13 cellular contexts compared by ENCODE assay signal in the genomic region with DNA sequence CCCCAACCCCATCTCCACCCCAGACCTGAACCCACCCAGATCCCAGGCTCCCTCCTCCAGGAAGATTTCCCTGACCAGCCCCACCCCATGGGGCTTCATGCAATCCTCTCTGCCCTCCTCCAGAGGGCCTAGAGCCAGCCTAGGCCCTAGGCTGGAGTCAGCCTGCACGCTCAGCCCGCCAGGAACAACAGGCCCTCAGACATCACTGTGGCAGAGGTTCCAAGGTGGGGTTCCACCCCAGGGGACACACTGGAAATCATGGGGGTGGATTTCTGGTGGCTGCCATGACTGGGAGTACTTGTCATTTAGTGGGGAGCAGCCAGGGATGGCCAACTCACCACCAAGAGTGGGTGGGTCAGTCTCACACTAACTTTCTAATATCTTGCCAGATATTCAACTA.
DNase-seq lines count a peak whose midpoint lies in the region; ATAC-seq and TF ChIP-seq lines count a peak whose summit lies in the region.
"Had no signal": no experiment of that assay in that cellular context is flagged by ENCODE, and none has a peak within 500 bp of the region (broad histone marks: within the 10 kb centered on the region; RNA-seq: fewer than 3 reads in every experiment).

No MANE protein-coding gene starts in this region.

- peaks cover 11% of the 10 kb centered on the region for H3K27me3 ChIP-seq in foreskin keratinocyte

- POLR2A ChIA-PET in WTC11 (lab: Charles Lee) = no interaction called here

- no peaks in the 10 kb centered on the region for H3K36me3 Mint-ChIP-seq in activated T-cell treated with anti-CD3 and anti-CD28 coated beads, Interleukin-2, amount 50 U/mL, for 24 hours (ENCODE audit: low read depth)
- H3K36me3 Mint-ChIP-seq in activated T-cell treated with anti-CD3 and anti-CD28 coated beads, Interleukin-2, amount 50 U/mL, for 4 hours (ENCODE audit: insufficient read depth) = no peaks in the 10 kb centered on the region
- peaks cover 1% of the 10 kb centered on the region for H3K36me3 Mint-ChIP-seq in WTC11
- H3K36me3 Mint-ChIP-seq in type B pancreatic cell = no peaks in the 10 kb centered on the region
- no peaks in the 10 kb centered on the region for H3K36me3 Mint-ChIP-seq in stimulated activated naive B cell treated with anti-CD40 and anti-IgM and Interleukin-4, amounts not matched to agents 10 μg/mL and 1 μg/mL and 100 μg/mL, for 72 hours

- peak; percentile 3 for DNase-seq in activated T-cell treated with anti-CD3 and anti-CD28 coated beads, Interleukin-2, amount 50 U/mL, for 24 hours
- DNase-seq in activated T-cell treated with anti-CD3 and anti-CD28 coated beads, Interleukin-2, amount 50 U/mL, for 4 hours = no peak
- DNase-seq in WTC11 (ENCODE audit: low spot score) (peak; percentile 41), foreskin keratinocyte (no peak), type B pancreatic cell (ENCODE audit: extremely low spot score, unreplicated experiment) (peak; percentile 48)
- no peak for DNase-seq in stimulated activated naive B cell treated with anti-CD40 and anti-IgM and Interleukin-4, amounts not matched to agents 10 μg/mL and 1 μg/mL and 100 μg/mL, for 72 hours
- no peak for DNase-seq in stimulated activated naive CD4-positive, alpha-beta T cell treated with Interleukin-2 at 50 U/mL for 16 hours (lab: John Stamatoyannopoulos, UW)
- DNase-seq: activated CD4-positive, alpha-beta T cell treated with anti-CD3 and anti-CD28 coated beads, Interleukin-2, amount 50 U/mL, for 48 hours; foreskin melanocyte; NCI-H1092 had no signal

- no peaks in the 10 kb centered on the region for H3K4me1 ChIP-seq in foreskin keratinocyte

- peaks cover 3% of the 10 kb centered on the region for H3K9me3 Mint-ChIP-seq in activated T-cell treated with anti-CD3 and anti-CD28 coated beads, Interleukin-2, amount 50 U/mL, for 24 hours
- no peaks in the 10 kb centered on the region for H3K9me3 Mint-ChIP-seq in activated T-cell treated with anti-CD3 and anti-CD28 coated beads, Interleukin-2, amount 50 U/mL, for 4 hours
- H3K9me3 Mint-ChIP-seq in WTC11 = peaks cover 5% of the 10 kb centered on the region
- peaks cover under 1% of the 10 kb centered on the region for H3K9me3 Mint-ChIP-seq in type B pancreatic cell
- H3K9me3 Mint-ChIP-seq in stimulated activated naive B cell treated with anti-CD40 and anti-IgM and Interleukin-4, amounts not matched to agents 10 μg/mL and 1 μg/mL and 100 μg/mL, for 72 hours = peaks cover 2 to 5% of the 10 kb centered on the region in 2 donors
- H3K9me3 Mint-ChIP-seq: T-helper 2 cell treated with Interferon-gamma antibody and Interleukin-4, amounts not matched to agents 5 μg/mL and 100 μg/mL, for 36 hours had no signal

- no peak overlapping the region for H3K27ac Mint-ChIP-seq in activated T-cell treated with anti-CD3 and anti-CD28 coated beads, Interleukin-2, amount 50 U/mL, for 24 hours
- no peak overlapping the region for H3K27ac Mint-ChIP-seq in WTC11
- H3K27ac Mint-ChIP-seq in type B pancreatic cell = no peak overlapping the region
- no peak overlapping the region for H3K27ac Mint-ChIP-seq in stimulated activated naive B cell treated with anti-CD40 and anti-IgM and Interleukin-4, amounts not matched to agents 10 μg/mL and 1 μg/mL and 100 μg/mL, for 72 hours
- H3K27ac Mint-ChIP-seq: T-helper 2 cell treated with Interferon-gamma antibody and Interleukin-4, amounts not matched to agents 5 μg/mL and 100 μg/mL, for 36 hours had no signal

- H3K27me3 Mint-ChIP-seq in activated T-cell treated with anti-CD3 and anti-CD28 coated beads, Interleukin-2, amount 50 U/mL, for 24 hours = peaks cover 4% of the 10 kb centered on the region
- H3K27me3 Mint-ChIP-seq in activated T-cell treated with anti-CD3 and anti-CD28 coated beads, Interleukin-2, amount 50 U/mL, for 4 hours (ENCODE audit: low read depth) = peaks cover 3% of the 10 kb centered on the region
- H3K27me3 Mint-ChIP-seq in WTC11 (ENCODE audit: low read depth) (no peaks in the 10 kb centered on the region; the same call in 1 of the 2 replicates), type B pancreatic cell (no peaks in the 10 kb centered on the region)
- peaks cover 3 to 11% of the 10 kb centered on the region in 2 donors for H3K27me3 Mint-ChIP-seq in stimulated activated naive B cell treated with anti-CD40 and anti-IgM and Interleukin-4, amounts not matched to agents 10 μg/mL and 1 μg/mL and 100 μg/mL, for 72 hours

- CTCF ChIA-PET in WTC11 (lab: Charles Lee) = interaction anchor here (0.7 to 1.5 kb wide), 4 partner anchors 24 to 131 kb away, joined by 3 to 4 read pairs (median 3); no protein-coding TSS in a partner anchor

- ATAC-seq in activated T-cell treated with anti-CD3 and anti-CD28 coated beads, Interleukin-2, amount 50 U/mL, for 4 hours = no peak
- ATAC-seq in WTC11 (peak; percentile 94), foreskin keratinocyte (peak; percentile 36), HG02885 (IDR thresholded peaks at IDR 0.05; ENCODE audit: poor library complexity, unreplicated experiment) (no peak)
- ATAC-seq in stimulated activated naive B cell treated with anti-CD40 and anti-IgM and Interleukin-4, amounts not matched to agents 10 μg/mL and 1 μg/mL and 100 μg/mL, for 72 hours (replicated peaks) = no peak
- ATAC-seq: activated naive CD4-positive, alpha-beta T cell treated with anti-CD3 and anti-CD28 coated beads, Interleukin-2, amount 50 U/mL, for 72 hours had no signal

- no peak for TF ChIP-seq CTCF in WTC11 (IDR thresholded peaks at IDR 0.05)
- peak; percentile 21 for TF ChIP-seq CTCF in foreskin keratinocyte (conservative IDR thresholded peaks at IDR 0.05)
- no peak for TF ChIP-seq CTCF in type B pancreatic cell (conservative IDR thresholded peaks at IDR 0.05)

- no peak overlapping the region for H3K4me3 Mint-ChIP-seq in activated T-cell treated with anti-CD3 and anti-CD28 coated beads, Interleukin-2, amount 50 U/mL, for 24 hours
- H3K4me3 Mint-ChIP-seq in activated T-cell treated with anti-CD3 and anti-CD28 coated beads, Interleukin-2, amount 50 U/mL, for 4 hours = no peak overlapping the region
- no peak overlapping the region for H3K4me3 Mint-ChIP-seq in WTC11
- H3K4me3 Mint-ChIP-seq in type B pancreatic cell = no peak overlapping the region
- no peak overlapping the region for H3K4me3 Mint-ChIP-seq in stimulated activated naive B cell treated with anti-CD40 and anti-IgM and Interleukin-4, amounts not matched to agents 10 μg/mL and 1 μg/mL and 100 μg/mL, for 72 hours
- H3K4me3 Mint-ChIP-seq: T-helper 2 cell treated with Interferon-gamma antibody and Interleukin-4, amounts not matched to agents 5 μg/mL and 100 μg/mL, for 36 hours had no signal

- H3K4me1 Mint-ChIP-seq in activated T-cell treated with anti-CD3 and anti-CD28 coated beads, Interleukin-2, amount 50 U/mL, for 24 hours (ENCODE audit: low read depth) = no peaks in the 10 kb centered on the region
- no peaks in the 10 kb centered on the region for H3K4me1 Mint-ChIP-seq in activated T-cell treated with anti-CD3 and anti-CD28 coated beads, Interleukin-2, amount 50 U/mL, for 4 hours (ENCODE audit: low read depth)
- H3K4me1 Mint-ChIP-seq in WTC11 = peaks cover 6% of the 10 kb centered on the region
- H3K4me1 Mint-ChIP-seq in type B pancreatic cell (ENCODE audit: unreplicated experiment) = peaks cover 6% of the 10 kb centered on the region
- H3K4me1 Mint-ChIP-seq in stimulated activated naive B cell treated with anti-CD40 and anti-IgM and Interleukin-4, amounts not matched to agents 10 μg/mL and 1 μg/mL and 100 μg/mL, for 72 hours = peaks cover 0 to 8% of the 10 kb centered on the region in 2 donors

- H3K27ac ChIP-seq in foreskin keratinocyte = no peak overlapping the region

TF ChIP-seq in WTC11, 78 proteins besides CTCF, POLR2A, EP300 and RAD21:
- no peak for TF ChIP-seq MYBL2 (CRISPR knock-in tag; IDR thresholded peaks at IDR 0.05)
- no peak for TF ChIP-seq SP1 (CRISPR knock-in tag; conservative IDR thresholded peaks at IDR 0.05)
- no peak for TF ChIP-seq IRF2 (CRISPR knock-in tag; IDR thresholded peaks at IDR 0.05; ENCODE audit: borderline replicate concordance, low read depth)
- TF ChIP-seq FOXJ3 (CRISPR knock-in tag; IDR thresholded peaks at IDR 0.05; ENCODE audit: borderline replicate concordance) = no peak
- no peak for TF ChIP-seq SMAD3 (CRISPR knock-in tag; IDR thresholded peaks at IDR 0.05; ENCODE audit: borderline replicate concordance)
TF ChIP-seq in WTC11: peak in this region for 0.

Comparison
In these comparisons a context has a peak if more than half of its experiments do, and no peak if none do; other contexts are left out.
1. DNase-seq: peak in activated T-cell treated with anti-CD3 and anti-CD28 coated beads, Interleukin-2, amount 50 U/mL, for 24 hours (single experiment), WTC11 (single experiment) and type B pancreatic cell (single experiment); none in activated T-cell treated with anti-CD3 and anti-CD28 coated beads, Interleukin-2, amount 50 U/mL, for 4 hours (single experiment), foreskin keratinocyte (0 of 2), stimulated activated naive B cell treated with anti-CD40 and anti-IgM and Interleukin-4, amounts not matched to agents 10 μg/mL and 1 μg/mL and 100 μg/mL, for 72 hours (single experiment) and stimulated activated naive CD4-positive, alpha-beta T cell treated with Interleukin-2 at 50 U/mL for 16 hours (single experiment).
2. ATAC-seq: peak in WTC11 (single experiment) and foreskin keratinocyte (single experiment); none in activated T-cell treated with anti-CD3 and anti-CD28 coated beads, Interleukin-2, amount 50 U/mL, for 4 hours (0 of 2), HG02885 (single experiment) and stimulated activated naive B cell treated with anti-CD40 and anti-IgM and Interleukin-4, amounts not matched to agents 10 μg/mL and 1 μg/mL and 100 μg/mL, for 72 hours (0 of 2).